In genomic region chr6:52335576-52335975, GRCh38 we compare ENCODE assay signal across 23 cellular contexts. TPM values are rescaled to one million over a fixed set of nuclear protein-coding genes. Genes with fewer than 3 reads are reported as not detected.
DNase-seq lines count a peak whose midpoint lies in the region; ATAC-seq and TF ChIP-seq lines count a peak whose summit lies in the region.
"Had no signal": no experiment of that assay in that cellular context is flagged by ENCODE, and none has a peak within 500 bp of the region (broad histone marks: within the 10 kb centered on the region; RNA-seq: fewer than 3 reads in every experiment).

No MANE protein-coding gene starts in this region.

- H3K27me3 Mint-ChIP-seq in activated naive CD8-positive, alpha-beta T cell, result no peaks in the 10 kb centered on the region
- no peaks in the 10 kb centered on the region for H3K27me3 Mint-ChIP-seq in activated naive CD8-positive, alpha-beta T cell treated with anti-CD3 and anti-CD28 coated beads, Interleukin-2, amount 50 U/mL, for 24 hours
- H3K27me3 Mint-ChIP-seq in activated naive CD8-positive, alpha-beta T cell treated with anti-CD3 and anti-CD28 coated beads for 36 hours, result no peaks in the 10 kb centered on the region

- TF ChIP-seq CTCF in left lung (IDR thresholded peaks at IDR 0.05) (no peak), upper lobe of right lung (IDR thresholded peaks at IDR 0.05) (no peak)

- no peaks in the 10 kb centered on the region for H3K27me3 ChIP-seq in left lung
- H3K27me3 ChIP-seq in upper lobe of right lung, result no peaks in the 10 kb centered on the region
- H3K27me3 ChIP-seq: brain microvascular endothelial cell, gastroesophageal sphincter, suprapubic skin had no signal

- no peaks in the 10 kb centered on the region for H3K36me3 ChIP-seq in left lung
- H3K36me3 ChIP-seq in upper lobe of right lung, result no peaks in the 10 kb centered on the region
- H3K36me3 ChIP-seq: brain microvascular endothelial cell, gastroesophageal sphincter, suprapubic skin had no signal

- no peak for ATAC-seq in activated naive CD8-positive, alpha-beta T cell treated with anti-CD3 and anti-CD28 coated beads, Interleukin-2, amount 50 U/mL, for 24 hours
- ATAC-seq in left lung, result peak; percentile 34
- no peak for ATAC-seq in upper lobe of right lung
- ATAC-seq in GM21526 (IDR thresholded peaks at IDR 0.05; ENCODE audit: low FRiP score, unreplicated experiment), result no peak
- ATAC-seq: gastroesophageal sphincter, K562 had no signal

- H3K27ac Mint-ChIP-seq in activated naive CD8-positive, alpha-beta T cell, result peak overlapping the region; percentile 81
- no peak overlapping the region for H3K27ac Mint-ChIP-seq in activated naive CD8-positive, alpha-beta T cell treated with anti-CD3 and anti-CD28 coated beads, Interleukin-2, amount 50 U/mL, for 24 hours
- peak overlapping the region; percentile 14 for H3K27ac Mint-ChIP-seq in activated naive CD8-positive, alpha-beta T cell treated with anti-CD3 and anti-CD28 coated beads for 36 hours
- H3K27ac Mint-ChIP-seq: HFFc6 had no signal

- H3K4me1 Mint-ChIP-seq in activated naive CD8-positive, alpha-beta T cell (ENCODE audit: low read depth), result peaks cover 68% of the 10 kb centered on the region
- H3K4me1 Mint-ChIP-seq in activated naive CD8-positive, alpha-beta T cell treated with anti-CD3 and anti-CD28 coated beads, Interleukin-2, amount 50 U/mL, for 24 hours, result peaks cover 64% of the 10 kb centered on the region
- peaks cover 69% of the 10 kb centered on the region for H3K4me1 Mint-ChIP-seq in activated naive CD8-positive, alpha-beta T cell treated with anti-CD3 and anti-CD28 coated beads for 36 hours

- H3K9me3 Mint-ChIP-seq in activated naive CD8-positive, alpha-beta T cell (ENCODE audit: low read depth), result no peaks in the 10 kb centered on the region
- no peaks in the 10 kb centered on the region for H3K9me3 Mint-ChIP-seq in activated naive CD8-positive, alpha-beta T cell treated with anti-CD3 and anti-CD28 coated beads, Interleukin-2, amount 50 U/mL, for 24 hours
- no peaks in the 10 kb centered on the region for H3K9me3 Mint-ChIP-seq in activated naive CD8-positive, alpha-beta T cell treated with anti-CD3 and anti-CD28 coated beads for 36 hours
- H3K9me3 Mint-ChIP-seq: HFFc6 had no signal

- H3K27ac ChIP-seq in left lung (no peak overlapping the region), upper lobe of right lung (peak overlapping the region; percentile 11)
- H3K27ac ChIP-seq: brain microvascular endothelial cell, C4-2B, gastroesophageal sphincter, suprapubic skin had no signal

- H3K36me3 Mint-ChIP-seq in activated naive CD8-positive, alpha-beta T cell, result no peaks in the 10 kb centered on the region
- no peaks in the 10 kb centered on the region for H3K36me3 Mint-ChIP-seq in activated naive CD8-positive, alpha-beta T cell treated with anti-CD3 and anti-CD28 coated beads, Interleukin-2, amount 50 U/mL, for 24 hours (ENCODE audit: low read depth)
- H3K36me3 Mint-ChIP-seq in activated naive CD8-positive, alpha-beta T cell treated with anti-CD3 and anti-CD28 coated beads for 36 hours, result no peaks in the 10 kb centered on the region

- H3K9me3 ChIP-seq in left lung, result no peaks in the 10 kb centered on the region
- no peaks in the 10 kb centered on the region for H3K9me3 ChIP-seq in upper lobe of right lung
- H3K9me3 ChIP-seq: gastroesophageal sphincter, suprapubic skin had no signal

- H3K4me3 ChIP-seq in left lung (no peak overlapping the region), upper lobe of right lung (no peak overlapping the region)
- H3K4me3 ChIP-seq: gastroesophageal sphincter, K562, suprapubic skin had no signal

- DNase-seq in activated naive CD8-positive, alpha-beta T cell treated with anti-CD3 and anti-CD28 coated beads, Interleukin-2, amount 50 U/mL, for 24 hours, result no peak
- DNase-seq in activated naive CD8-positive, alpha-beta T cell treated with anti-CD3 and anti-CD28 coated beads for 36 hours, result no peak
- no peak for DNase-seq in left lung
- DNase-seq in upper lobe of right lung, result no peak
- DNase-seq in OCI-M2 (lab: John Stamatoyannopoulos, UW; ENCODE audit: unreplicated experiment), result no peak
- DNase-seq in DMS79 (lab: John Stamatoyannopoulos, UW), result no peak
- DNase-seq: activated CD4-positive, alpha-beta T cell treated with anti-CD3 and anti-CD28 coated beads, Interleukin-2, amount 50 U/mL, for 48 hours; activated naive CD4-positive, alpha-beta T cell treated with anti-CD3 and anti-CD28 coated beads, Interleukin-2, amount 50 U/mL, for 16 hours; brain microvascular endothelial cell; HFFc6; mesenchymal stem cell; MV-4-11; NCI-H2081 treated with DMSO at 0.1 percent for 48 hours; NCI-H510A; Right ventricle myocardium superior; stimulated activated CD8-positive, alpha-beta memory T cell treated with anti-CD3 and anti-CD28 coated beads, Interleukin-4, amount 100 ng/mL, for 48 hours had no signal

- peaks cover 0 to 17% of the 10 kb centered on the region in 2 donors for H3K4me1 ChIP-seq in left lung
- peaks cover 4% of the 10 kb centered on the region for H3K4me1 ChIP-seq in upper lobe of right lung
- H3K4me1 ChIP-seq: gastroesophageal sphincter, suprapubic skin had no signal

- intact Hi-C loops in left lung (cut with DNase I) (no loop called here), upper lobe of right lung (cut with DNase I) (no loop called here)

- H3K4me3 Mint-ChIP-seq in activated naive CD8-positive, alpha-beta T cell, result no peak overlapping the region
- no peak overlapping the region for H3K4me3 Mint-ChIP-seq in activated naive CD8-positive, alpha-beta T cell treated with anti-CD3 and anti-CD28 coated beads, Interleukin-2, amount 50 U/mL, for 24 hours
- H3K4me3 Mint-ChIP-seq in activated naive CD8-positive, alpha-beta T cell treated with anti-CD3 and anti-CD28 coated beads for 36 hours, result no peak overlapping the region
- H3K4me3 Mint-ChIP-seq: HFFc6, neural crest cell had no signal

RNA-seq across cellular contexts. Expression of gene PAQR8, which starts 26.4 kb away (rescaled TPM):
- 10 to 100 TPM; 11.0 to 11.4 TPM for total RNA-seq in activated naive CD8-positive, alpha-beta T cell treated with anti-CD3 and anti-CD28 coated beads for 36 hours
- 10 to 100 TPM in 1 of 2 donors, 1 to 10 TPM in 1; 9.3 to 15.6 TPM for total RNA-seq in left lung
- 5.8 TPM for total RNA-seq in upper lobe of right lung

RNA-seq across cellular contexts. Expression of gene MCM3, which starts 51.0 kb away (rescaled TPM):
- total RNA-seq in activated naive CD8-positive, alpha-beta T cell treated with anti-CD3 and anti-CD28 coated beads for 36 hours, result 100 to 1,000 TPM; 326 to 335 TPM
- total RNA-seq in left lung (10 to 100 TPM; 38.9 to 67.6 TPM), upper lobe of right lung (26.3 TPM)

Comparison
In these comparisons a context has a peak if more than half of its experiments do, and no peak if none do; other contexts are left out.
1. RNA of gene MCM3, which starts 51.0 kb away (total RNA-seq): 326 to 335 TPM in activated naive CD8-positive, alpha-beta T cell treated with anti-CD3 and anti-CD28 coated beads for 36 hours; 38.9 to 67.6 TPM in left lung and 26.3 TPM in upper lobe of right lung (single experiment); every median in the first group is over 4 times any median in the second.